In the genomic region with DNA sequence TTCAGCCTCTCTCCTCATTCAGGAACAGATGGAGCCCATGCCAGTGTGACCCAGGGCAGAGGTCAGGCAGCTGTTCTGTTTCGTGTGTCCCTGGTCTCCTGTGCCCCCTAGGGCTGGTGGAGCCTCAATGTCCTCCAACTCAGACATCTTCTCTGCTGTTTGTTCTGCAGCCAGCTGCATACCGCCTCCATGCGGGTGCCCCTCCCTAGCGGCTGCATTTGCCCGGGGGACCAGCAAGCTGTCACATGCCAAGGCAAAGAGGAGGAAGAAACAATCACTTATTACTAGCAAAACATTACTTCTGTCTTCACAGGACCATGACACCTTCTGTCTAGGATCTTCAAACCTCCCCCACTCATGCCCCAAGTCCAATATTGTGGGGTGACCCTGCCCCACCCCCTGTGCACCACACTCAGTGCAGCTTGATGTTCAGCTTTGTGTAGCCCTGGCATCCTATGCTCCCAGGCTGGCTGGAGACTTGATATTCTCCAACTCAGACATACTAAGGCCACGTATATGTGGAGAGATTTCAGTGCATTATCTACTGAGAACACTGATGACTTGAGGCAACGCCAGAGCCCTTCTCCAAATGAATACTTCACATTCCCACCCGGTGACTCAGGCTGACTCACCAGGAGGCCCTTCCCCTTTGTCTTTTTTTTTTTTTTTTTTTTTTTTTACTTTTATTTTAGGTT, we compare ENCODE assay signal across 8 cellular contexts.
DNase-seq lines count a peak whose midpoint lies in the region; ATAC-seq, FAIRE-seq and TF ChIP-seq lines count a peak whose summit lies in the region.

No MANE protein-coding gene starts in this region.

- FAIRE-seq in D721Med (lab: Jason Lieb, UNC), result no peak

- TF ChIP-seq CTCF in esophagus muscularis mucosa (IDR thresholded peaks at IDR 0.05) (no peak), osteocyte (IDR thresholded peaks at IDR 0.05) (peak; percentile 28), D721Med (IDR thresholded peaks at IDR 0.05; ENCODE audit: insufficient read depth, missing control alignments) (no peak)

- H3K27me3 ChIP-seq in esophagus muscularis mucosa, result no peaks in the 10 kb centered on the region
- no peaks in the 10 kb centered on the region for H3K27me3 ChIP-seq in CD4-positive, alpha-beta memory T cell (ENCODE audit: insufficient read depth, low read length)

- DNase-seq in GM04503 (ENCODE audit: low read depth) (peak; percentile 79), NCI-H460 (ENCODE audit: extremely low read depth, low read depth) (peak; percentile 87), esophagus muscularis mucosa (ENCODE audit: extremely low spot score) (no peak), osteocyte (ENCODE audit: extremely low spot score, unreplicated experiment) (peak; percentile 86), putamen (ENCODE audit: low spot score) (no peak), D721Med (ENCODE audit: insufficient read length, low spot score) (no peak)
- no peak for DNase-seq in CD4-positive, alpha-beta memory T cell

- CTCF ChIA-PET in CD4-positive, alpha-beta memory T cell (lab: Charles Lee; ENCODE audit: partially characterized antibody), result no interaction called here

- no peak overlapping the region for H3K4me3 ChIP-seq in esophagus muscularis mucosa
- no peak overlapping the region for H3K4me3 ChIP-seq in CD4-positive, alpha-beta memory T cell (ENCODE audit: low read length in 2 of 2)

- H3K27ac ChIP-seq in esophagus muscularis mucosa (replicated peaks in 1 of 4), result peak overlapping the region; percentile 16 to 48 (median 26)
- no peak overlapping the region for H3K27ac ChIP-seq in CD4-positive, alpha-beta memory T cell (ENCODE audit: low read depth, low read length)

- no peaks in the 10 kb centered on the region for H3K9me3 Mint-ChIP-seq in osteocyte (ENCODE audit: unreplicated experiment)
- peaks cover 0 to 3% (median 0%) of the 10 kb centered on the region in 8 donors for H3K9me3 Mint-ChIP-seq in CD4-positive, alpha-beta memory T cell

- POLR2A ChIA-PET in CD4-positive, alpha-beta memory T cell (lab: Charles Lee; ENCODE audit: partially characterized antibody), result no interaction called here

- no peak for TF ChIP-seq POLR2A in esophagus muscularis mucosa (IDR thresholded peaks at IDR 0.05; ENCODE audit: low read depth)

- no peaks in the 10 kb centered on the region for H3K36me3 ChIP-seq in esophagus muscularis mucosa
- H3K36me3 ChIP-seq in CD4-positive, alpha-beta memory T cell (ENCODE audit: insufficient read depth, low read length), result no peaks in the 10 kb centered on the region

- no peaks in the 10 kb centered on the region for H3K27me3 Mint-ChIP-seq in osteocyte (ENCODE audit: unreplicated experiment)
- peaks cover 4 to 8% of the 10 kb centered on the region in 2 donors for H3K27me3 Mint-ChIP-seq in CD4-positive, alpha-beta memory T cell

- H3K4me3 Mint-ChIP-seq in osteocyte (ENCODE audit: unreplicated experiment), result peak overlapping the region; percentile 38
- H3K4me3 Mint-ChIP-seq in CD4-positive, alpha-beta memory T cell, result no peak overlapping the region

- peaks cover 21 to 35% (median 27%) of the 10 kb centered on the region in 4 donors for H3K4me1 ChIP-seq in esophagus muscularis mucosa
- no peaks in the 10 kb centered on the region for H3K4me1 ChIP-seq in CD4-positive, alpha-beta memory T cell (ENCODE audit: insufficient read depth, low read length)

- intact Hi-C loops in esophagus muscularis mucosa (cut with DNase I), result loop anchor here (10.0 kb wide), 1 partner anchor 158 kb away; no protein-coding TSS in a partner anchor
- intact Hi-C loops in CD4-positive, alpha-beta memory T cell (cut with micrococcal nuclease), result no loop called here

- peaks cover 33% of the 10 kb centered on the region for H3K4me1 Mint-ChIP-seq in osteocyte (ENCODE audit: unreplicated experiment)
- H3K4me1 Mint-ChIP-seq in CD4-positive, alpha-beta memory T cell, result peaks cover 0 to 2% (median 0%) of the 10 kb centered on the region in 4 donors

- TF ChIP-seq EP300 in esophagus muscularis mucosa (IDR thresholded peaks at IDR 0.05), result no peak

- 28% methylated on average over 8 of the region's 8 CpGs for WGBS in esophagus muscularis mucosa

- peak overlapping the region; percentile 90 for H3K27ac Mint-ChIP-seq in osteocyte (ENCODE audit: unreplicated experiment)
- H3K27ac Mint-ChIP-seq in CD4-positive, alpha-beta memory T cell, result peak overlapping the region in 1 of 7 donors; percentile 29

- no peak for ATAC-seq in GM21528 (IDR thresholded peaks at IDR 0.05; ENCODE audit: low FRiP score, unreplicated experiment)

- no peaks in the 10 kb centered on the region for H3K36me3 Mint-ChIP-seq in osteocyte (ENCODE audit: unreplicated experiment)
- no peaks in the 10 kb centered on the region for H3K36me3 Mint-ChIP-seq in CD4-positive, alpha-beta memory T cell

- H3K9me3 ChIP-seq in esophagus muscularis mucosa, result no peaks in the 10 kb centered on the region
- H3K9me3 ChIP-seq in CD4-positive, alpha-beta memory T cell (ENCODE audit: control insufficient read depth in 1 of 2, low read length in 2 of 2), result no peaks in the 10 kb centered on the region

Comparison
In these comparisons a context has a peak if more than half of its experiments do, and no peak if none do; other contexts are left out.
1. DNase-seq: peak in GM04503 (single experiment), NCI-H460 (single experiment) and osteocyte (single experiment); none in esophagus muscularis mucosa (single experiment), putamen (single experiment), CD4-positive, alpha-beta memory T cell (0 of 5) and D721Med (single experiment).